Comparison of ENCODE assay signal across 8 cellular contexts in genomic region chr17:40443988-40444899, GRCh38. TPM values are rescaled to one million over a fixed set of nuclear protein-coding genes. Genes with fewer than 3 reads are reported as not detected.
DNase-seq lines count a peak whose midpoint lies in the region; FAIRE-seq and TF ChIP-seq lines count a peak whose summit lies in the region.

No MANE protein-coding gene starts in this region.

- POLR2A ChIA-PET in RWPE1 (lab: Yijun Ruan, JAX; ENCODE audit: low non-redundant PET) (interaction anchor here (0.7 kb wide), 1 partner anchor 17 kb away, joined by 3 read pairs; no protein-coding TSS in a partner anchor), endothelial cell of umbilical vein (lab: Charles Lee) (interaction anchor here (0.6 to 1.8 kb wide), 4 partner anchors 26 to 89 kb away, joined by 3 to 9 read pairs (median 6); partner anchors contain the start of gene TOP2A)

- peak overlapping the region; percentile 82 for H2BK120ac ChIP-seq in neuronal stem cell (ENCODE audit: low read depth, low read length)

- H4K8ac ChIP-seq in neuronal stem cell (ENCODE audit: low read depth, low read length), result no peak overlapping the region

- WGBS in neuronal stem cell (ENCODE audit: extremely low coverage in 2 of 2, insufficient read length in 2 of 2, insufficient replicate concordance in 1 of 2), 2 donors, result no CpG with 5 or more reads among the region's 15 CpGs

- H3K27ac ChIP-seq in RWPE1 (peak overlapping the region; percentile 77), endothelial cell of umbilical vein (ENCODE audit: insufficient read depth, low read depth, low read length) (peak overlapping the region; percentile 77), neuronal stem cell (replicated peaks; ENCODE audit: low read length) (no peak overlapping the region)

- peak overlapping the region; percentile 99 for H3K18ac ChIP-seq in neuronal stem cell (ENCODE audit: low read length)

- no peak overlapping the region for H4K91ac ChIP-seq in neuronal stem cell (ENCODE audit: low read depth, low read length, poor library complexity)

- H3K36me3 ChIP-seq in ES-I3 (ENCODE audit: insufficient read depth, low read length), result no peaks in the 10 kb centered on the region
- H3K36me3 ChIP-seq in endothelial cell of umbilical vein (ENCODE audit: control insufficient read depth in 2 of 2, extremely low read depth in 1 of 2, insufficient read depth in 2 of 2, low read length in 2 of 2), result peaks cover 0 to 4% of the 10 kb centered on the region in 2 experiments
- H3K36me3 ChIP-seq in neuronal stem cell (replicated peaks in 1 of 2; ENCODE audit: control insufficient read depth in 2 of 2, insufficient read depth in 2 of 2, low read length in 2 of 2), result no peaks in the 10 kb centered on the region

- H3K4me2 ChIP-seq in endothelial cell of umbilical vein (ENCODE audit: insufficient read depth, low read length) (peak overlapping the region; percentile 92), neuronal stem cell (ENCODE audit: insufficient read depth, low read length, poor library complexity, severe bottlenecking) (peak overlapping the region; percentile 91)

- intact Hi-C loops in endothelial cell of umbilical vein (cut with micrococcal nuclease), result loop anchor here (1.0 kb wide), 4 partner anchors 27 to 89 kb away; partner anchors contain the start of gene TOP2A

- no peak overlapping the region for H3K14ac ChIP-seq in neuronal stem cell (ENCODE audit: low read length)

- FAIRE-seq in endothelial cell of umbilical vein (lab: Jason Lieb, UNC), result peak; percentile 37
- no peak for FAIRE-seq in GM19239 (lab: Jason Lieb, UNC)

- no TSS peak for BruUV-seq in endothelial cell of umbilical vein (replicated peaks; lab: Mats Ljungman, UMichigan)

- H3K9ac ChIP-seq in ES-I3 (ENCODE audit: low read depth, low read length) (peak overlapping the region; percentile 67), endothelial cell of umbilical vein (replicated peaks; ENCODE audit: extremely low read depth, insufficient read depth, low read length) (peak overlapping the region; percentile 74), neuronal stem cell (ENCODE audit: low read depth, low read length, poor library complexity) (peak overlapping the region; percentile 96)

- peak overlapping the region; percentile 51 to 92 (median 58) for H3K4me3 ChIP-seq in endothelial cell of umbilical vein (replicated peaks in 1 of 3; ENCODE audit: insufficient read depth in 1 of 3, low read depth in 1 of 3, low read length in 3 of 3)
- peak overlapping the region; percentile 71 to 88 for H3K4me3 ChIP-seq in neuronal stem cell (ENCODE audit: low read length in 2 of 2)

- peaks cover 4% of the 10 kb centered on the region for H3K79me1 ChIP-seq in neuronal stem cell (ENCODE audit: low read depth, low read length)

- TF ChIP-seq POLR2A in endothelial cell of umbilical vein (IDR thresholded peaks at IDR 0.05; ENCODE audit: low read depth, low read length), result no peak

- CTCF ChIA-PET in RWPE1 (lab: Yijun Ruan, JAX) (interaction anchor here (0.6 to 1.8 kb wide), 6 partner anchors 11 to 201 kb away, joined by 3 to 10 read pairs (median 4); no protein-coding TSS in a partner anchor), endothelial cell of umbilical vein (lab: Charles Lee) (interaction anchor here (0.6 to 8.1 kb wide), 19 partner anchors 7 to 1221 kb away, joined by 3 to 143 read pairs (median 4); partner anchors contain the start of genes GJD3 and TOP2A)

- H3K79me2 ChIP-seq in endothelial cell of umbilical vein (ENCODE audit: control insufficient read depth, insufficient read depth, low read length), result peaks cover 55% of the 10 kb centered on the region

- H3K27me3 ChIP-seq in endothelial cell of umbilical vein (ENCODE audit: control insufficient read depth in 2 of 2, insufficient read depth in 2 of 2, low read length in 2 of 2), result no peaks in the 10 kb centered on the region
- H3K27me3 ChIP-seq in neuronal stem cell (ENCODE audit: control insufficient read depth in 3 of 3, insufficient read depth in 3 of 3, low read depth in 1 of 3, low read length in 3 of 3), result peaks cover 0 to 5% (median 0%) of the 10 kb centered on the region in 3 experiments

- dilution Hi-C loops in endothelial cell of umbilical vein (cut with MboI; ENCODE audit: extremely low pct_ligation_motif_present, low sequenced_read_pairs), result no loop called here

- no peak for DNase-seq in RWPE1 (ENCODE audit: low spot score)
- DNase-seq in endothelial cell of umbilical vein (ENCODE audit: low read depth, low spot score), result peak; percentile 40
- DNase-seq in neuronal stem cell (ENCODE audit: low spot score), result no peak
- no peak for DNase-seq in activated CD4-positive, CD25-positive, alpha-beta regulatory T cell treated with anti-CD3 and anti-CD28 coated beads, Interleukin-2, amount 50 U/mL, for 72 hours
- DNase-seq in hepatic stellate cell (ENCODE audit: low spot score), result no peak
- no peak for DNase-seq in GM19239 (ENCODE audit: insufficient read length, low spot score)
- DNase-seq in middle frontal gyrus (ENCODE audit: extremely low spot score, low spot score), result no peak

- H2BK5ac ChIP-seq in neuronal stem cell (ENCODE audit: low read length), result no peak overlapping the region

- no peak overlapping the region for H2BK12ac ChIP-seq in neuronal stem cell (ENCODE audit: low read length)

- peaks cover 19% of the 10 kb centered on the region for H3K4me1 ChIP-seq in ES-I3 (ENCODE audit: insufficient read depth, low read length)
- peaks cover 44% of the 10 kb centered on the region for H3K4me1 ChIP-seq in endothelial cell of umbilical vein (ENCODE audit: control insufficient read depth, extremely low read depth, insufficient read depth, low read length)
- peaks cover 13 to 17% of the 10 kb centered on the region in 2 donors for H3K4me1 ChIP-seq in neuronal stem cell (ENCODE audit: control insufficient read depth in 2 of 2, insufficient read depth in 1 of 2, low read depth in 1 of 2, low read length in 2 of 2)

- H2BK15ac ChIP-seq in neuronal stem cell (ENCODE audit: low read length), result no peak overlapping the region

- no peak overlapping the region for H3K4ac ChIP-seq in neuronal stem cell (ENCODE audit: low read length)

- H3K9me3 ChIP-seq in ES-I3 (ENCODE audit: control insufficient read depth, insufficient read depth, low read length) (no peaks in the 10 kb centered on the region), endothelial cell of umbilical vein (replicated peaks; ENCODE audit: control insufficient read depth, insufficient read depth, low read length) (no peaks in the 10 kb centered on the region), neuronal stem cell (replicated peaks in 1 of 2; ENCODE audit: control insufficient read depth in 2 of 2, insufficient read depth in 1 of 2, low read depth in 1 of 2, low read length in 2 of 2) (no peaks in the 10 kb centered on the region)

- H2AFZ ChIP-seq in endothelial cell of umbilical vein (ENCODE audit: low read depth, low read length), result no peak overlapping the region
- peak overlapping the region; percentile 99 for H2AFZ ChIP-seq in neuronal stem cell (ENCODE audit: low read length)

- H3K9me1 ChIP-seq in endothelial cell of umbilical vein (replicated peaks; ENCODE audit: control insufficient read depth, extremely low read depth, insufficient read depth, low read length), result no peaks in the 10 kb centered on the region

- TF ChIP-seq CTCF in RWPE1 (conservative IDR thresholded peaks at IDR 0.05; ENCODE audit: low read depth) (peak; percentile 43), endothelial cell of umbilical vein (IDR thresholded peaks at IDR 0.05; ENCODE audit: extremely low read depth in 1 of 2, insufficient read depth in 1 of 2, low read depth in 1 of 2, low read length in 2 of 2) (no peak)

- H3K23ac ChIP-seq in neuronal stem cell (ENCODE audit: low read depth, low read length, poor library complexity), result peak overlapping the region; percentile 89

- H2AK5ac ChIP-seq in neuronal stem cell (ENCODE audit: low read depth, low read length), result peak overlapping the region; percentile 65

- H4K20me1 ChIP-seq in endothelial cell of umbilical vein (replicated peaks; ENCODE audit: control insufficient read depth, extremely low read depth, insufficient read depth, low read length), result no peaks in the 10 kb centered on the region

TF ChIP-seq in endothelial cell of umbilical vein, 7 proteins besides CTCF, POLR2A, EP300 and RAD21 (continues in another document):
- no peak for TF ChIP-seq FOS (IDR thresholded peaks at IDR 0.05; ENCODE audit: borderline replicate concordance, insufficient read depth, low read length)

RNA-seq across cellular contexts. Expression of gene IGFBP4, which starts 1.0 kb away (rescaled TPM):
- 585 and 618 TPM in 2 replicates for total RNA-seq in endothelial cell of umbilical vein
- polyA plus RNA-seq in endothelial cell of umbilical vein, result 369 and 377 TPM in 2 replicates
- 416 and 442 TPM in 2 replicates for polyA plus RNA-seq in endothelial cell of umbilical vein (2011; cell fraction: cytosol; rRNA removed)
- polyA plus RNA-seq in endothelial cell of umbilical vein (2011; cell fraction: nucleus; rRNA removed), result 150 and 157 TPM in 2 replicates
- polyA plus RNA-seq in endothelial cell of umbilical vein (2012), result 404 and 527 TPM in 2 replicates
- polyA minus RNA-seq in endothelial cell of umbilical vein, result 329 and 350 TPM in 2 replicates
- polyA minus RNA-seq in endothelial cell of umbilical vein (2011; cell fraction: cytosol; rRNA and poly(A)+ RNA removed), result not detected
- 59.6 and 64.4 TPM in 2 replicates for polyA minus RNA-seq in endothelial cell of umbilical vein (2011; cell fraction: nucleus; rRNA and poly(A)+ RNA removed)
- 36.1 TPM for polyA plus RNA-seq in neuronal stem cell (2013, experiment 1 of 2)
- 34.4 TPM for polyA plus RNA-seq in neuronal stem cell (2013, experiment 2 of 2)

RNA-seq across cellular contexts. Expression of gene TOP2A, which starts 26.5 kb away (rescaled TPM):
- 149 and 160 TPM in 2 replicates for total RNA-seq in endothelial cell of umbilical vein
- polyA plus RNA-seq in endothelial cell of umbilical vein, result 25.5 and 31.3 TPM in 2 replicates
- 47.0 and 56.2 TPM in 2 replicates for polyA plus RNA-seq in endothelial cell of umbilical vein (2011; cell fraction: cytosol; rRNA removed)
- 57.3 and 98.0 TPM in 2 replicates for polyA plus RNA-seq in endothelial cell of umbilical vein (2011; cell fraction: nucleus; rRNA removed)
- 48.2 and 143 TPM in 2 replicates for polyA plus RNA-seq in endothelial cell of umbilical vein (2012)
- 25.2 and 29.2 TPM in 2 replicates for polyA minus RNA-seq in endothelial cell of umbilical vein
- 107 TPM for polyA minus RNA-seq in endothelial cell of umbilical vein (2011; cell fraction: cytosol; rRNA and poly(A)+ RNA removed)
- polyA minus RNA-seq in endothelial cell of umbilical vein (2011; cell fraction: nucleus; rRNA and poly(A)+ RNA removed), result 26.2 and 41.6 TPM in 2 replicates
- 269 TPM for polyA plus RNA-seq in neuronal stem cell (2013, experiment 1 of 2)
- polyA plus RNA-seq in neuronal stem cell (2013, experiment 2 of 2), result 272 TPM

RNA-seq across cellular contexts. Expression of gene TNS4, which starts 57.2 kb away (rescaled TPM):
- not detected in 2 replicates for total RNA-seq in endothelial cell of umbilical vein
- polyA plus RNA-seq in endothelial cell of umbilical vein, result not detected in 2 replicates
- not detected in 2 replicates for polyA plus RNA-seq in endothelial cell of umbilical vein (2011; cell fraction: cytosol; rRNA removed)
- polyA plus RNA-seq in endothelial cell of umbilical vein (2011; cell fraction: nucleus; rRNA removed), result not detected in 2 replicates
- polyA plus RNA-seq in endothelial cell of umbilical vein (2012), result not detected in 2 replicates
- not detected in 2 replicates for polyA minus RNA-seq in endothelial cell of umbilical vein
- polyA minus RNA-seq in endothelial cell of umbilical vein (2011; cell fraction: cytosol; rRNA and poly(A)+ RNA removed), result 10.8 TPM
- not detected in 2 replicates for polyA minus RNA-seq in endothelial cell of umbilical vein (2011; cell fraction: nucleus; rRNA and poly(A)+ RNA removed)
- polyA plus RNA-seq in neuronal stem cell (2013, experiment 1 of 2), result not detected
- polyA plus RNA-seq in neuronal stem cell (2013, experiment 2 of 2), result not detected
